8 cellular contexts compared by ENCODE assay signal in the genomic region with DNA sequence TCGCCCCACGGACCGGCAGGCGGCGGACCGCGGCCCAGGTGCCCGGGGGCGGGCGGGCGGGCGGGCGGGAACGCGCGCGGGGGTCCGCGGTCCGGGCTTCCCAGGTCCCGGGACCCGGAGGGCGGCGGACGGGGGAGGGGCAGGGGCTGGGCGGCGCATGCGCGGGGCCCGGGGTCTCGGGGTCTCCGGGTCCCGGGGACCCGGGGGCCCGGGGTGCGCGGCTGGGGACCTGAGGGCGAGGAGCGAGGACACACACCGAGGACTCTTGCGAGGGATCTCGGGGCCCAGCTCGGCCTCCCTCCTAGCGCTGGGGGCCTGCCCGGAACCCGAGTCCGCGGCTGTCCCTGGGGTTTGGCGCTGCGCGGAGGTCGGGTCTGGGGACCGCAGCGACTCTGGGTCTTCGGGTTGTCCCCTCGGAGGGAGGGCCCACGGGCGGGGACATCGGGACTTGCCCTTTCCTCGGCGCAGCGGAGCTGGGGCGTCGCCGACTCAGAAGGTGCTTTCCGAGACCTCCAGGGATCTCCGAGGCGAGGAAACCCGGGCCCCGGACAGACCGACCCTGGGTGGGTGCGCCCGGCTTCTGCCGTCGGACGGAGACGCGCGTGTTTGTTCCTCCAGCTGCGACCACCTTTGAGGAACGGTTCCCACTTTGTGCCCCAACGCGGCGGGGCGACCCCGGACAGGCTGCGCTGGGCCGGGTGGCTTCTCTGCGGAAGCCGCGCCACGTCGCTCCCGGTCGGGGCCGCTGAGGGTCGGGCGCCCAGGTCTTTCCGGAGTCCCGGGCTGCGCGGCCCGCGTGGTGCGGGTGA. TPM values are rescaled to one million over a fixed set of nuclear protein-coding genes. Genes with fewer than 3 reads are reported as not detected.
DNase-seq lines count a peak whose midpoint lies in the region; ATAC-seq and TF ChIP-seq lines count a peak whose summit lies in the region.

No MANE protein-coding gene starts in this region.

- H3K4me2 ChIP-seq in PC-3 (ENCODE audit: low read length), result peak overlapping the region; percentile 87

- TF ChIP-seq CTCF in GM12864 (IDR thresholded peaks at IDR 0.05; ENCODE audit: low read depth, low read length, missing control alignments), result no peak
- TF ChIP-seq CTCF in PC-3 (conservative IDR thresholded peaks at IDR 0.05; ENCODE audit: low read depth, low read length), result no peak
- TF ChIP-seq CTCF in prostate gland (IDR thresholded peaks at IDR 0.05), result no peak

- H3K4me3 ChIP-seq in GM12864 (ENCODE audit: low read depth, low read length) (peak overlapping the region; percentile 92), PC-3 (ENCODE audit: low read length) (peak overlapping the region; percentile 79), prostate gland (peak overlapping the region; percentile 68 to 94)

- no peaks in the 10 kb centered on the region for H3K79me2 ChIP-seq in PC-3 (ENCODE audit: low read length)

- TF ChIP-seq POLR2A in prostate gland (IDR thresholded peaks at IDR 0.05), result no peak

- under 1% methylated on average over 42 of the region's 105 CpGs for WGBS in prostate gland

- intact Hi-C loops in PC-3 (cut with micrococcal nuclease) (no loop called here), Right ventricle myocardium inferior (cut with DNase I) (loop anchor here (2.0 to 10.0 kb wide), 4 partner anchors 44 to 146 kb away; partner anchors contain the start of gene GTSE1), prostate gland (cut with DNase I) (loop anchor here (5.0 kb wide), 1 partner anchor 116 kb away; the partner anchor contains the start of gene TTC38)

- BruUV-seq in PC-3 (replicated peaks; lab: Mats Ljungman, UMichigan), result no TSS peak

- H3K27me3 ChIP-seq in PC-3 (ENCODE audit: low read length), result 0 out of 2 replicates have a peak, but pooled peaks cover 4% of the 10 kb centered on the region
- H3K27me3 ChIP-seq in prostate gland (replicated peaks; ENCODE audit: insufficient read depth), result no peaks in the 10 kb centered on the region

- peak overlapping the region; percentile 44 for H3K9ac ChIP-seq in PC-3 (ENCODE audit: low read length)

- CTCF ChIA-PET in PC-3 (lab: Charles Lee), result no interaction called here

- H3K4me1 ChIP-seq in PC-3 (ENCODE audit: insufficient read depth, low read length), result peaks cover 5% of the 10 kb centered on the region
- no peaks in the 10 kb centered on the region for H3K4me1 ChIP-seq in prostate gland (replicated peaks)

- H3K36me3 ChIP-seq in PC-3 (ENCODE audit: low read depth, low read length) (no peaks in the 10 kb centered on the region), prostate gland (no peaks in the 10 kb centered on the region)

- H3F3A ChIP-seq in PC-3 (ENCODE audit: low read length, unreplicated experiment), result no peaks in the 10 kb centered on the region

- H2AFZ ChIP-seq in PC-3 (ENCODE audit: low read length), result peak overlapping the region; percentile 82

- ATAC-seq in HG02588 (IDR thresholded peaks at IDR 0.05; ENCODE audit: unreplicated experiment) (peak; percentile 23), PC-3 (peak; percentile 30), Right ventricle myocardium inferior (peak; percentile 8), GM18870 (IDR thresholded peaks at IDR 0.05; ENCODE audit: unreplicated experiment) (no peak)

- H3K9me3 ChIP-seq in PC-3 (ENCODE audit: low read length), result no peaks in the 10 kb centered on the region
- no peaks in the 10 kb centered on the region for H3K9me3 ChIP-seq in prostate gland

- POLR2A ChIA-PET in PC-3 (lab: Charles Lee; ENCODE audit: unreplicated experiment), result no interaction called here

- no peak for DNase-seq in GM12864 (ENCODE audit: low read depth)
- DNase-seq in PC-3, result no peak
- DNase-seq in activated effector memory CD4-positive, alpha-beta T cell treated with anti-CD3 and anti-CD28 coated beads, Interleukin-2, amount 50 U/mL, for 16 hours, result peak; percentile 87
- no peak for DNase-seq in Right ventricle myocardium inferior (ENCODE audit: missing footprints)
- DNase-seq in prostate gland (ENCODE audit: low spot score), result peak; percentile 23
- DNase-seq in AG08396 (ENCODE audit: low spot score), result no peak

- no peak overlapping the region for H3K27ac ChIP-seq in PC-3 (ENCODE audit: low read length)
- peak overlapping the region; percentile 79 to 86 for H3K27ac ChIP-seq in prostate gland

- no peaks in the 10 kb centered on the region for H3K9me2 ChIP-seq in PC-3 (replicated peaks; ENCODE audit: low read length)

- H4K20me1 ChIP-seq in PC-3 (ENCODE audit: low read length), result no peaks in the 10 kb centered on the region

RNA-seq across cellular contexts. Expression of gene PPARA, which starts 0.5 kb away (rescaled TPM):
- total RNA-seq in PC-3 (2014; rRNA removed) (6.0 and 7.7 TPM in 2 replicates), Right ventricle myocardium inferior (70.5 TPM), prostate gland (10 to 100 TPM; 21.2 to 27.3 TPM)

Comparison
In these comparisons a context has a peak if more than half of its experiments do, and no peak if none do; other contexts are left out.
1. DNase-seq: peak in activated effector memory CD4-positive, alpha-beta T cell treated with anti-CD3 and anti-CD28 coated beads, Interleukin-2, amount 50 U/mL, for 16 hours (single experiment) and prostate gland (single experiment); none in GM12864 (single experiment), PC-3 (single experiment), Right ventricle myocardium inferior (single experiment) and AG08396 (single experiment).
2. Peak in every context shown above with its lines, with median percentiles within 50 percentile points of each other: H3K4me3 ChIP-seq.